1 cellular context compared by ENCODE assay signal in the genomic region with DNA sequence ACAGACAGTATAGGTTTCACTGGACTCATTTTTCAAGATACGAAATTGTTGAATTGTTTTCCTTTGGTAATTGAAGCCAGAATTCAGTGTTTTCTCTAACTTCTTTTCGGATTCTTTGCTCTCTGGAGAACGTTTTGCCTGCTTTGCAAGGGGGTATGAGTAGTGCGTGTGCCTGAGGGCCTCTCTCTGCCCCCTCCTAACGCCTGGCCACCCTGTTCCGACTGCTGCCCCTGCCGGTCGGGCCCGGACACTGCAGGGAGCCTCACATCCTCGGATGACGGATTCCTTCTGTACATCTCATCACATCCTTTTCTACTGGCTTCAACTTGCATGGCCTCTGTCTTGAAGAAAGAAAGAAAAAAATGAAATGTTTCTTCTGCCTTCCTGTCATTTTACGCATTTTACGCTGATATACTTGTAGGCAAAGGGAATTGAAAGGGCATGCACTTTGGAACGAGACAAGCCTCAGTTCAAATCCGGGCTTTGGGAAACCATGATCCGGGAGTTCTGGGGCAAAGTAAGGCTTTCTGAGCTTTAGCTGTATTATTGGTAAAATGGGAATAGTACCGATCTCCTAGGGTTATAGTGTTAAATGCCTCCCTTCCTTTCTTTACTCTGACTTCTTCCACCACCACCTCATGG.
A peak's percentile ranks its signal among the peaks of the same experiment; 100 is the strongest.
TF ChIP-seq lines count a peak whose summit lies in the region.

No MANE protein-coding gene starts in this region.

TF ChIP-seq in HepG2, 621 proteins besides CTCF, POLR2A, EP300 and RAD21 (continued from another document and continues in another):
- TF ChIP-seq, protein P1, sequence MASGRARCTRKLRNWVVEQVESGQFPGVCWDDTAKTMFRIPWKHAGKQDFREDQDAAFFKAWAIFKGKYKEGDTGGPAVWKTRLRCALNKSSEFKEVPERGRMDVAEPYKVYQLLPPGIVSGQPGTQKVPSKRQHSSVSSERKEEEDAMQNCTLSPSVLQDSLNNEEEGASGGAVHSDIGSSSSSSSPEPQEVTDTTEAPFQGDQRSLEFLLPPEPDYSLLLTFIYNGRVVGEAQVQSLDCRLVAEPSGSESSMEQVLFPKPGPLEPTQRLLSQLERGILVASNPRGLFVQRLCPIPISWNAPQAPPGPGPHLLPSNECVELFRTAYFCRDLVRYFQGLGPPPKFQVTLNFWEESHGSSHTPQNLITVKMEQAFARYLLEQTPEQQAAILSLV (CRISPR knock-in tag; IDR thresholded peaks at IDR 0.05; ENCODE audit: borderline replicate concordance): no peak
- no peak for TF ChIP-seq ONECUT2 (CRISPR knock-in tag; IDR thresholded peaks at IDR 0.05)
- TF ChIP-seq NRL (CRISPR knock-in tag; IDR thresholded peaks at IDR 0.05; ENCODE audit: borderline replicate concordance): no peak
- TF ChIP-seq ZNF10 (CRISPR knock-in tag; IDR thresholded peaks at IDR 0.05; ENCODE audit: borderline replicate concordance, low read depth): no peak
- no peak for TF ChIP-seq ZNF432 (CRISPR knock-in tag; IDR thresholded peaks at IDR 0.05; ENCODE audit: borderline replicate concordance)
- TF ChIP-seq, protein P2, sequence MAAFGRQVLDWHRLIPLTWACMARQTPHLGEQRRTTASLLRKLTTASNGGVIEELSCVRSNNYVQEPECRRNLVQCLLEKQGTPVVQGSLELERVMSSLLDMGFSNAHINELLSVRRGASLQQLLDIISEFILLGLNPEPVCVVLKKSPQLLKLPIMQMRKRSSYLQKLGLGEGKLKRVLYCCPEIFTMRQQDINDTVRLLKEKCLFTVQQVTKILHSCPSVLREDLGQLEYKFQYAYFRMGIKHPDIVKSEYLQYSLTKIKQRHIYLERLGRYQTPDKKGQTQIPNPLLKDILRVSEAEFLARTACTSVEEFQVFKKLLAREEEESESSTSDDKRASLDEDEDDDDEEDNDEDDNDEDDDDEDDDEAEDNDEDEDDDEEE (CRISPR knock-in tag; IDR thresholded peaks at IDR 0.05): no peak
- no peak for TF ChIP-seq ZNF317 (CRISPR knock-in tag; IDR thresholded peaks at IDR 0.05)
- TF ChIP-seq PHB2 (IDR thresholded peaks at IDR 0.05; ENCODE audit: partially characterized antibody): no peak
- TF ChIP-seq, protein P3, sequence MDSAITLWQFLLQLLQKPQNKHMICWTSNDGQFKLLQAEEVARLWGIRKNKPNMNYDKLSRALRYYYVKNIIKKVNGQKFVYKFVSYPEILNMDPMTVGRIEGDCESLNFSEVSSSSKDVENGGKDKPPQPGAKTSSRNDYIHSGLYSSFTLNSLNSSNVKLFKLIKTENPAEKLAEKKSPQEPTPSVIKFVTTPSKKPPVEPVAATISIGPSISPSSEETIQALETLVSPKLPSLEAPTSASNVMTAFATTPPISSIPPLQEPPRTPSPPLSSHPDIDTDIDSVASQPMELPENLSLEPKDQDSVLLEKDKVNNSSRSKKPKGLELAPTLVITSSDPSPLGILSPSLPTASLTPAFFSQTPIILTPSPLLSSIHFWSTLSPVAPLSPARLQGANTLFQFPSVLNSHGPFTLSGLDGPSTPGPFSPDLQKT (CRISPR knock-in tag; IDR thresholded peaks at IDR 0.05; ENCODE audit: borderline replicate concordance): no peak
- TF ChIP-seq PHF5A (CRISPR knock-in tag; IDR thresholded peaks at IDR 0.05; ENCODE audit: low read depth, unreplicated experiment): no peak
- TF ChIP-seq, protein P4, sequence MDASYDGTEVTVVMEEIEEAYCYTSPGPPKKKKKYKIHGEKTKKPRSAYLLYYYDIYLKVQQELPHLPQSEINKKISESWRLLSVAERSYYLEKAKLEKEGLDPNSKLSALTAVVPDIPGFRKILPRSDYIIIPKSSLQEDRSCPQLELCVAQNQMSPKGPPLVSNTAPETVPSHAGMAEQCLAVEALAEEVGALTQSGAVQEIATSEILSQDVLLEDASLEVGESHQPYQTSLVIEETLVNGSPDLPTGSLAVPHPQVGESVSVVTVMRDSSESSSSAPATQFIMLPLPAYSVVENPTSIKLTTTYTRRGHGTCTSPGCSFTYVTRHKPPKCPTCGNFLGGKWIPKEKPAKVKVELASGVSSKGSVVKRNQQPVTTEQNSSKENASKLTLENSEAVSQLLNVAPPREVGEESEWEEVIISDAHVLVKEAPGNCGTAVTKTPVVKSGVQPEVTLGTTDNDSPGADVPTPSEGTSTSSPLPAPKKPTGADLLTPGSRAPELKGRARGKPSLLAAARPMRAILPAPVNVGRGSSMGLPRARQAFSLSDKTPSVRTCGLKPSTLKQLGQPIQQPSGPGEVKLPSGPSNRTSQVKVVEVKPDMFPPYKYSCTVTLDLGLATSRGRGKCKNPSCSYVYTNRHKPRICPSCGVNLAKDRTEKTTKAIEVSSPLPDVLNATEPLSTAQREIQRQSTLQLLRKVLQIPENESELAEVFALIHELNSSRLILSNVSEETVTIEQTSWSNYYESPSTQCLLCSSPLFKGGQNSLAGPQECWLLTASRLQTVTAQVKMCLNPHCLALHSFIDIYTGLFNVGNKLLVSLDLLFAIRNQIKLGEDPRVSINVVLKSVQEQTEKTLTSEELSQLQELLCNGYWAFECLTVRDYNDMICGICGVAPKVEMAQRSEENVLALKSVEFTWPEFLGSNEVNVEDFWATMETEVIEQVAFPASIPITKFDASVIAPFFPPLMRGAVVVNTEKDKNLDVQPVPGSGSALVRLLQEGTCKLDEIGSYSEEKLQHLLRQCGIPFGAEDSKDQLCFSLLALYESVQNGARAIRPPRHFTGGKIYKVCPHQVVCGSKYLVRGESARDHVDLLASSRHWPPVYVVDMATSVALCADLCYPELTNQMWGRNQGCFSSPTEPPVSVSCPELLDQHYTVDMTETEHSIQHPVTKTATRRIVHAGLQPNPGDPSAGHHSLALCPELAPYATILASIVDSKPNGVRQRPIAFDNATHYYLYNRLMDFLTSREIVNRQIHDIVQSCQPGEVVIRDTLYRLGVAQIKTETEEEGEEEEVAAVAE (CRISPR knock-in tag; IDR thresholded peaks at IDR 0.05; ENCODE audit: borderline replicate concordance): no peak
- 0 out of 2 replicates have a peak, but pooled peaks have one; percentile 18 for TF ChIP-seq IRF2 (CRISPR knock-in tag; IDR thresholded peaks at IDR 0.05)
- TF ChIP-seq, protein P5, sequence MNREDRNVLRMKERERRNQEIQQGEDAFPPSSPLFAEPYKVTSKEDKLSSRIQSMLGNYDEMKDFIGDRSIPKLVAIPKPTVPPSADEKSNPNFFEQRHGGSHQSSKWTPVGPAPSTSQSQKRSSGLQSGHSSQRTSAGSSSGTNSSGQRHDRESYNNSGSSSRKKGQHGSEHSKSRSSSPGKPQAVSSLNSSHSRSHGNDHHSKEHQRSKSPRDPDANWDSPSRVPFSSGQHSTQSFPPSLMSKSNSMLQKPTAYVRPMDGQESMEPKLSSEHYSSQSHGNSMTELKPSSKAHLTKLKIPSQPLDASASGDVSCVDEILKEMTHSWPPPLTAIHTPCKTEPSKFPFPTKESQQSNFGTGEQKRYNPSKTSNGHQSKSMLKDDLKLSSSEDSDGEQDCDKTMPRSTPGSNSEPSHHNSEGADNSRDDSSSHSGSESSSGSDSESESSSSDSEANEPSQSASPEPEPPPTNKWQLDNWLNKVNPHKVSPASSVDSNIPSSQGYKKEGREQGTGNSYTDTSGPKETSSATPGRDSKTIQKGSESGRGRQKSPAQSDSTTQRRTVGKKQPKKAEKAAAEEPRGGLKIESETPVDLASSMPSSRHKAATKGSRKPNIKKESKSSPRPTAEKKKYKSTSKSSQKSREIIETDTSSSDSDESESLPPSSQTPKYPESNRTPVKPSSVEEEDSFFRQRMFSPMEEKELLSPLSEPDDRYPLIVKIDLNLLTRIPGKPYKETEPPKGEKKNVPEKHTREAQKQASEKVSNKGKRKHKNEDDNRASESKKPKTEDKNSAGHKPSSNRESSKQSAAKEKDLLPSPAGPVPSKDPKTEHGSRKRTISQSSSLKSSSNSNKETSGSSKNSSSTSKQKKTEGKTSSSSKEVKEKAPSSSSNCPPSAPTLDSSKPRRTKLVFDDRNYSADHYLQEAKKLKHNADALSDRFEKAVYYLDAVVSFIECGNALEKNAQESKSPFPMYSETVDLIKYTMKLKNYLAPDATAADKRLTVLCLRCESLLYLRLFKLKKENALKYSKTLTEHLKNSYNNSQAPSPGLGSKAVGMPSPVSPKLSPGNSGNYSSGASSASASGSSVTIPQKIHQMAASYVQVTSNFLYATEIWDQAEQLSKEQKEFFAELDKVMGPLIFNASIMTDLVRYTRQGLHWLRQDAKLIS (CRISPR knock-in tag; IDR thresholded peaks at IDR 0.05): no peak
- no peak for TF ChIP-seq ARID2 (CRISPR knock-in tag; IDR thresholded peaks at IDR 0.05; ENCODE audit: borderline replicate concordance)
- no peak for TF ChIP-seq ZSCAN9 (CRISPR knock-in tag; IDR thresholded peaks at IDR 0.05; ENCODE audit: borderline replicate concordance)
- TF ChIP-seq MTA3 (CRISPR knock-in tag; IDR thresholded peaks at IDR 0.05): no peak
- TF ChIP-seq, protein P6, sequence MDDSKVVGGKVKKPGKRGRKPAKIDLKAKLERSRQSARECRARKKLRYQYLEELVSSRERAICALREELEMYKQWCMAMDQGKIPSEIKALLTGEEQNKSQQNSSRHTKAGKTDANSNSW (CRISPR knock-in tag; IDR thresholded peaks at IDR 0.05; ENCODE audit: borderline replicate concordance): no peak
- TF ChIP-seq GABPB1 (CRISPR knock-in tag; IDR thresholded peaks at IDR 0.05): 0 out of 2 replicates have a peak, but pooled peaks have one; percentile 21
- TF ChIP-seq, protein P7, sequence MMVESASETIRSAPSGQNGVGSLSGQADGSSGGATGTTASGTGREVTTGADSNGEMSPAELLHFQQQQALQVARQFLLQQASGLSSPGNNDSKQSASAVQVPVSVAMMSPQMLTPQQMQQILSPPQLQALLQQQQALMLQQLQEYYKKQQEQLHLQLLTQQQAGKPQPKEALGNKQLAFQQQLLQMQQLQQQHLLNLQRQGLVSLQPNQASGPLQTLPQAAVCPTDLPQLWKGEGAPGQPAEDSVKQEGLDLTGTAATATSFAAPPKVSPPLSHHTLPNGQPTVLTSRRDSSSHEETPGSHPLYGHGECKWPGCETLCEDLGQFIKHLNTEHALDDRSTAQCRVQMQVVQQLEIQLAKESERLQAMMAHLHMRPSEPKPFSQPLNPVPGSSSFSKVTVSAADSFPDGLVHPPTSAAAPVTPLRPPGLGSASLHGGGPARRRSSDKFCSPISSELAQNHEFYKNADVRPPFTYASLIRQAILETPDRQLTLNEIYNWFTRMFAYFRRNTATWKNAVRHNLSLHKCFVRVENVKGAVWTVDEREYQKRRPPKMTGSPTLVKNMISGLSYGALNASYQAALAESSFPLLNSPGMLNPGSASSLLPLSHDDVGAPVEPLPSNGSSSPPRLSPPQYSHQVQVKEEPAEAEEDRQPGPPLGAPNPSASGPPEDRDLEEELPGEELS (CRISPR knock-in tag; IDR thresholded peaks at IDR 0.05): 0 out of 2 replicates have a peak, but pooled peaks have one; percentile 21
- TF ChIP-seq, protein P8, sequence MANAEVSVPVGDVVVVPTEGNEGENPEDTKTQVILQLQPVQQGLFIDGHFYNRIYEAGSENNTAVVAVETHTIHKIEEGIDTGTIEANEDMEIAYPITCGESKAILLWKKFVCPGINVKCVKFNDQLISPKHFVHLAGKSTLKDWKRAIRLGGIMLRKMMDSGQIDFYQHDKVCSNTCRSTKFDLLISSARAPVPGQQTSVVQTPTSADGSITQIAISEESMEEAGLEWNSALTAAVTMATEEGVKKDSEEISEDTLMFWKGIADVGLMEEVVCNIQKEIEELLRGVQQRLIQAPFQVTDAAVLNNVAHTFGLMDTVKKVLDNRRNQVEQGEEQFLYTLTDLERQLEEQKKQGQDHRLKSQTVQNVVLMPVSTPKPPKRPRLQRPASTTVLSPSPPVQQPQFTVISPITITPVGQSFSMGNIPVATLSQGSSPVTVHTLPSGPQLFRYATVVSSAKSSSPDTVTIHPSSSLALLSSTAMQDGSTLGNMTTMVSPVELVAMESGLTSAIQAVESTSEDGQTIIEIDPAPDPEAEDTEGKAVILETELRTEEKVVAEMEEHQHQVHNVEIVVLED (CRISPR knock-in tag; IDR thresholded peaks at IDR 0.05; ENCODE audit: borderline replicate concordance): no peak
- no peak for TF ChIP-seq MTA1 (CRISPR knock-in tag; IDR thresholded peaks at IDR 0.05; ENCODE audit: borderline replicate concordance)
- 0 out of 2 replicates have a peak, but pooled peaks have one; percentile 35 for TF ChIP-seq POGZ (CRISPR knock-in tag; IDR thresholded peaks at IDR 0.05)
- TF ChIP-seq MED1 (CRISPR knock-in tag; IDR thresholded peaks at IDR 0.05): no peak
- TF ChIP-seq ISX (CRISPR knock-in tag; conservative IDR thresholded peaks at IDR 0.05): no peak
- TF ChIP-seq, protein P9, sequence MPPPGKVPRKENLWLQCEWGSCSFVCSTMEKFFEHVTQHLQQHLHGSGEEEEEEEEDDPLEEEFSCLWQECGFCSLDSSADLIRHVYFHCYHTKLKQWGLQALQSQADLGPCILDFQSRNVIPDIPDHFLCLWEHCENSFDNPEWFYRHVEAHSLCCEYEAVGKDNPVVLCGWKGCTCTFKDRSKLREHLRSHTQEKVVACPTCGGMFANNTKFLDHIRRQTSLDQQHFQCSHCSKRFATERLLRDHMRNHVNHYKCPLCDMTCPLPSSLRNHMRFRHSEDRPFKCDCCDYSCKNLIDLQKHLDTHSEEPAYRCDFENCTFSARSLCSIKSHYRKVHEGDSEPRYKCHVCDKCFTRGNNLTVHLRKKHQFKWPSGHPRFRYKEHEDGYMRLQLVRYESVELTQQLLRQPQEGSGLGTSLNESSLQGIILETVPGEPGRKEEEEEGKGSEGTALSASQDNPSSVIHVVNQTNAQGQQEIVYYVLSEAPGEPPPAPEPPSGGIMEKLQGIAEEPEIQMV (CRISPR knock-in tag; IDR thresholded peaks at IDR 0.05; ENCODE audit: low read depth): no peak
- no peak for TF ChIP-seq MAFK (conservative IDR thresholded peaks at IDR 0.05 in 1 of 2, IDR thresholded peaks at IDR 0.05 in 1 of 2; ENCODE audit: low read length in 2 of 2)
- TF ChIP-seq NFIC (IDR thresholded peaks at IDR 0.05; ENCODE audit: low read length): no peak
- no peak for TF ChIP-seq ZNF24 (IDR thresholded peaks at IDR 0.05)
- TF ChIP-seq ZNF354B (CRISPR knock-in tag; IDR thresholded peaks at IDR 0.05): no peak
- no peak for TF ChIP-seq NBN (conservative IDR thresholded peaks at IDR 0.05)
- TF ChIP-seq, protein P10, sequence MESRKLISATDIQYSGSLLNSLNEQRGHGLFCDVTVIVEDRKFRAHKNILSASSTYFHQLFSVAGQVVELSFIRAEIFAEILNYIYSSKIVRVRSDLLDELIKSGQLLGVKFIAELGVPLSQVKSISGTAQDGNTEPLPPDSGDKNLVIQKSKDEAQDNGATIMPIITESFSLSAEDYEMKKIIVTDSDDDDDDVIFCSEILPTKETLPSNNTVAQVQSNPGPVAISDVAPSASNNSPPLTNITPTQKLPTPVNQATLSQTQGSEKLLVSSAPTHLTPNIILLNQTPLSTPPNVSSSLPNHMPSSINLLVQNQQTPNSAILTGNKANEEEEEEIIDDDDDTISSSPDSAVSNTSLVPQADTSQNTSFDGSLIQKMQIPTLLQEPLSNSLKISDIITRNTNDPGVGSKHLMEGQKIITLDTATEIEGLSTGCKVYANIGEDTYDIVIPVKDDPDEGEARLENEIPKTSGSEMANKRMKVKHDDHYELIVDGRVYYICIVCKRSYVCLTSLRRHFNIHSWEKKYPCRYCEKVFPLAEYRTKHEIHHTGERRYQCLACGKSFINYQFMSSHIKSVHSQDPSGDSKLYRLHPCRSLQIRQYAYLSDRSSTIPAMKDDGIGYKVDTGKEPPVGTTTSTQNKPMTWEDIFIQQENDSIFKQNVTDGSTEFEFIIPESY (CRISPR knock-in tag; IDR thresholded peaks at IDR 0.05): peak; percentile 61
